ENCODE assay signal across 10 cellular contexts in the genomic region with DNA sequence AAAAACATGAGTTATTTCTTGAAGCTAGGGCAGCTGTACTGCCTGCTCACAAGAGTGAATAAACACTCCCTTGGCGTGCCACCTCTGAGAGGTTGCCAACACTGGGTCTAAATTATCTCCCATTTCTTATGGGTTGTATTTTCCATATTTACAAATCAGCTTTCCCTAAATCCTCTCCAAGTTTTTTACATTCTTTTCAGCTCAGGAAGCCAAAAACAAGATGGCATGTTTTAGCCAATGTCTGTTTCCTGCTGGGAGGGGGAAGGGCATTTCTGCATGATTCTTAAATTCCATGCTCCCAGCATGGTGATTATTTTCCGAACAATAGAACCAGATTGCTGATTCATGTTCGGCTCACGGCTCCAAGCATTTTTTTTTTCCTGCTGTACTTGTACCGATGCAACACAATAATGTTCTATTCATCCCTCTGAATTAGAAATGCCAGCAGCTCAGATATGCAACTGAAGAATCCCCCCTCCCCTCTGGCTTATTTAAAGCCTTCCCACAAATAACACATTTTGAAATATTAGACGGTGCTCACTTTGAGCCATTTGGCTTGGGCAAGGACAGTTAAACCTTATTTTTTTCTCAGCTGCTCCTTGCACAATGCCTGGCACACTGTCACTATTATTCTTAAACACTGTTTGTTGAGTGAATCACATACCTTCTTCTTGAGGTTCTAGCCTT.
DNase-seq lines count a peak whose midpoint lies in the region; ATAC-seq and TF ChIP-seq lines count a peak whose summit lies in the region.
"Had no signal": no experiment of that assay in that cellular context is flagged by ENCODE, and none has a peak within 500 bp of the region (broad histone marks: within the 10 kb centered on the region; RNA-seq: fewer than 3 reads in every experiment).

No MANE protein-coding gene starts in this region.

- no peak overlapping the region for H3K4me3 Mint-ChIP-seq in activated CD8-positive, alpha-beta T cell treated with anti-CD3 and anti-CD28 coated beads, Interleukin-2, amount 10 ng/mL, durations not matched to agents 7 days and 5 days
- H3K4me3 Mint-ChIP-seq: neural progenitor cell; stimulated activated memory B cell treated with anti-CD40 and anti-IgM and Interleukin-4, amounts not matched to agents 10 μg/mL and 1 μg/mL and 100 μg/mL, for 72 hours had no signal

- no peaks in the 10 kb centered on the region for H3K36me3 Mint-ChIP-seq in activated CD8-positive, alpha-beta T cell treated with anti-CD3 and anti-CD28 coated beads, Interleukin-2, amount 10 ng/mL, durations not matched to agents 7 days and 5 days (ENCODE audit: low read depth)
- H3K36me3 Mint-ChIP-seq: neural progenitor cell; stimulated activated memory B cell treated with anti-CD40 and anti-IgM and Interleukin-4, amounts not matched to agents 10 μg/mL and 1 μg/mL and 100 μg/mL, for 72 hours had no signal

- no peak overlapping the region for H3K27ac Mint-ChIP-seq in activated CD8-positive, alpha-beta T cell treated with anti-CD3 and anti-CD28 coated beads, Interleukin-2, amount 10 ng/mL, durations not matched to agents 7 days and 5 days
- H3K27ac Mint-ChIP-seq: neural progenitor cell; stimulated activated memory B cell treated with anti-CD40 and anti-IgM and Interleukin-4, amounts not matched to agents 10 μg/mL and 1 μg/mL and 100 μg/mL, for 72 hours had no signal

- H3K4me1 ChIP-seq in adipocyte (ENCODE audit: control insufficient read depth, insufficient read depth, low read length), result peaks cover 45% of the 10 kb centered on the region
- H3K4me1 ChIP-seq in stomach, result peaks cover 11 to 36% (median 17%) of the 10 kb centered on the region in 4 donors

- H3K9me3 ChIP-seq in adipocyte (ENCODE audit: control insufficient read depth, low read length) (no peaks in the 10 kb centered on the region), stomach (no peaks in the 10 kb centered on the region)

- H3K27ac ChIP-seq in stomach, result peak overlapping the region in 4 of 5 donors; percentile 22 to 54 (median 38)
- H3K27ac ChIP-seq: neural progenitor cell had no signal

- no peak for TF ChIP-seq POLR2A in stomach (IDR thresholded peaks at IDR 0.05)

- 12 to 30% (median 15%) methylated on average over 6 of the region's 6 CpGs for WGBS in stomach, 5 donors

- TF ChIP-seq RAD21 in Ishikawa (IDR thresholded peaks at IDR 0.05; ENCODE audit: low read depth), result no peak

- intact Hi-C loops in stomach (cut with DNase I; ENCODE audit: low total_unique reads), result no loop called here

- H3K4me3 ChIP-seq in adipocyte (ENCODE audit: low read length) (peak overlapping the region; percentile 43), stomach (no peak overlapping the region)
- H3K4me3 ChIP-seq: neural progenitor cell had no signal

- H3K27me3 ChIP-seq in adipocyte (replicated peaks; ENCODE audit: control insufficient read depth, insufficient read depth, low read length) (no peaks in the 10 kb centered on the region), stomach (no peaks in the 10 kb centered on the region)
- H3K27me3 ChIP-seq: neural progenitor cell had no signal

- peak overlapping the region; percentile 61 for H3K9ac ChIP-seq in adipocyte (ENCODE audit: low read length)
- H3K9ac ChIP-seq: neural progenitor cell had no signal

- ATAC-seq in activated CD8-positive, alpha-beta T cell treated with anti-CD3 and anti-CD28 coated beads, Interleukin-2, amount 10 ng/mL, durations not matched to agents 7 days and 5 days, result no peak

- no peaks in the 10 kb centered on the region for H3K9me3 Mint-ChIP-seq in activated CD8-positive, alpha-beta T cell treated with anti-CD3 and anti-CD28 coated beads, Interleukin-2, amount 10 ng/mL, durations not matched to agents 7 days and 5 days (ENCODE audit: insufficient read depth)
- H3K9me3 Mint-ChIP-seq: neural progenitor cell; stimulated activated memory B cell treated with anti-CD40 and anti-IgM and Interleukin-4, amounts not matched to agents 10 μg/mL and 1 μg/mL and 100 μg/mL, for 72 hours had no signal

- peak; percentile 84 for DNase-seq in adipocyte (ENCODE audit: low read depth)
- DNase-seq in foreskin melanocyte, result peak; percentile 76
- DNase-seq in stomach, result peak; percentile 31
- DNase-seq in islet precursor cell, result no peak
- DNase-seq in activated CD8-positive, alpha-beta T cell treated with anti-CD3 and anti-CD28 coated beads, Interleukin-2, amount 10 ng/mL, durations not matched to agents 7 days and 5 days, result no peak
- no peak for DNase-seq in 8988T
- DNase-seq: effector CD4-positive, alpha-beta T cell had no signal

- POLR2A ChIA-PET in activated CD8-positive, alpha-beta T cell treated with anti-CD3 and anti-CD28 coated beads, Interleukin-2, amount 10 ng/mL, durations not matched to agents 7 days and 5 days (lab: Charles Lee), result interaction anchor here (0.6 kb wide), 1 partner anchor 76 kb away, joined by 3 read pairs; no protein-coding TSS in a partner anchor

- no peak for TF ChIP-seq CTCF in stomach (IDR thresholded peaks at IDR 0.05)

- peaks cover 2% of the 10 kb centered on the region for H3K27me3 Mint-ChIP-seq in activated CD8-positive, alpha-beta T cell treated with anti-CD3 and anti-CD28 coated beads, Interleukin-2, amount 10 ng/mL, durations not matched to agents 7 days and 5 days (ENCODE audit: low read depth)

- H3K36me3 ChIP-seq in adipocyte (ENCODE audit: control insufficient read depth, insufficient read depth, low read length, severe bottlenecking) (no peaks in the 10 kb centered on the region), stomach (no peaks in the 10 kb centered on the region)
- H3K36me3 ChIP-seq: neural progenitor cell had no signal

- CTCF ChIA-PET in activated CD8-positive, alpha-beta T cell treated with anti-CD3 and anti-CD28 coated beads, Interleukin-2, amount 10 ng/mL, durations not matched to agents 7 days and 5 days (lab: Charles Lee), result interaction anchor here (1.0 kb wide), 1 partner anchor 243 kb away, joined by 3 read pairs; no protein-coding TSS in a partner anchor

- no peaks in the 10 kb centered on the region for H3K4me1 Mint-ChIP-seq in activated CD8-positive, alpha-beta T cell treated with anti-CD3 and anti-CD28 coated beads, Interleukin-2, amount 10 ng/mL, durations not matched to agents 7 days and 5 days (ENCODE audit: low read depth)
- H3K4me1 Mint-ChIP-seq: stimulated activated memory B cell treated with anti-CD40 and anti-IgM and Interleukin-4, amounts not matched to agents 10 μg/mL and 1 μg/mL and 100 μg/mL, for 72 hours had no signal

- TF ChIP-seq EP300 in Ishikawa (IDR thresholded peaks at IDR 0.05; ENCODE audit: borderline replicate concordance), result peak; percentile 91
- TF ChIP-seq EP300 in stomach (IDR thresholded peaks at IDR 0.05), result no peak

TF ChIP-seq in Ishikawa, 13 proteins besides CTCF, POLR2A, EP300 and RAD21:
- TF ChIP-seq TAF1 (IDR thresholded peaks at IDR 0.05; ENCODE audit: low read depth) (no peak), CREB1 (IDR thresholded peaks at IDR 0.05; ENCODE audit: low read depth) (no peak), TEAD4 (IDR thresholded peaks at IDR 0.05) (peak; percentile 88), ZBTB7A (IDR thresholded peaks at IDR 0.05; ENCODE audit: low read depth) (no peak), FOXM1 (IDR thresholded peaks at IDR 0.05; ENCODE audit: borderline replicate concordance, low read depth) (peak; percentile 75; the same call in 1 of the 2 replicates), CEBPB (IDR thresholded peaks at IDR 0.05) (peak; percentile 57), EGR1 (IDR thresholded peaks at IDR 0.05) (no peak), TCF12 (IDR thresholded peaks at IDR 0.05; ENCODE audit: low read depth) (peak; percentile 89; the same call in 1 of the 2 replicates), NFIC (IDR thresholded peaks at IDR 0.05) (peak; percentile 69; the same call in 1 of the 2 replicates), REST (IDR thresholded peaks at IDR 0.05; ENCODE audit: low read depth) (no peak), USF1 (IDR thresholded peaks at IDR 0.05) (no peak), MAX (IDR thresholded peaks at IDR 0.05) (peak; percentile 58; the same call in 1 of the 2 replicates), YY1 (IDR thresholded peaks at IDR 0.05; ENCODE audit: low read depth) (peak; percentile 80)

Comparison
In these comparisons a context has a peak if more than half of its experiments do, and no peak if none do; other contexts are left out.
1. DNase-seq: peak in adipocyte (single experiment), foreskin melanocyte (single experiment) and stomach (single experiment); none in islet precursor cell (single experiment), activated CD8-positive, alpha-beta T cell treated with anti-CD3 and anti-CD28 coated beads, Interleukin-2, amount 10 ng/mL, durations not matched to agents 7 days and 5 days (single experiment) and 8988T (single experiment).